4 cellular contexts compared by ENCODE assay signal in genomic region chr15:43271908-43272307, GRCh38. TPM values are rescaled to one million over a fixed set of nuclear protein-coding genes. Genes with fewer than 3 reads are reported as not detected.
"Had no signal": no experiment of that assay in that cellular context is flagged by ENCODE, and none has a peak within 500 bp of the region (broad histone marks: within the 10 kb centered on the region; RNA-seq: fewer than 3 reads in every experiment).

No MANE protein-coding gene starts in this region.

RNA-seq across cellular contexts. Expression of gene TGM5, which starts 5.2 kb away (rescaled TPM):
- total RNA-seq: LHCN-M2, M059J, NCI-H460 had no signal

RNA-seq across cellular contexts. Expression of gene TGM7, which starts 30.1 kb away (rescaled TPM):
- total RNA-seq: LHCN-M2, M059J, MCF 10A, NCI-H460 had no signal

RNA-seq across cellular contexts. Expression of gene EPB42, which starts 51.1 kb away (rescaled TPM):
- total RNA-seq: LHCN-M2, M059J, MCF 10A, NCI-H460 had no signal
